8 cellular contexts compared by ENCODE assay signal in the genomic region with DNA sequence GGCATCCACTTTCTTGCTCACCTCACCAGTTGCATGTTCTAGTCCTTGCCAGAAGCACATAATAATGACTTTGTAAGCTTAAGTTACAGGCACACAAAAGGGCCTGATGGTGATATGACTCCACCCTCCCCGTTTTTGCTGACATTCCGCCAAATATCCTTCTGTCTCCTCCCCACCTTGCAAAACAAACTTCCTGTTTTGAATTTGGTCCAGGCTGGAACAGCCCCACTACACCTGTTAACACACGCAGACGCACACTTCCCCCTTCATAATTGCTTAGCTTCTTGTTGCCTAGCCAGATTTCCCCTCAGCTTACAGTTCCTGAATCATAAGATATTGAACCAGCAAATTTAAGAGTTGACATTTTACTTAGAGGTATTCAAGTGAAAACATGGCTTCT. TPM values are rescaled to one million over a fixed set of nuclear protein-coding genes. Genes with fewer than 3 reads are reported as not detected.
DNase-seq lines count a peak whose midpoint lies in the region; ATAC-seq and TF ChIP-seq lines count a peak whose summit lies in the region.

A gene with protein sequence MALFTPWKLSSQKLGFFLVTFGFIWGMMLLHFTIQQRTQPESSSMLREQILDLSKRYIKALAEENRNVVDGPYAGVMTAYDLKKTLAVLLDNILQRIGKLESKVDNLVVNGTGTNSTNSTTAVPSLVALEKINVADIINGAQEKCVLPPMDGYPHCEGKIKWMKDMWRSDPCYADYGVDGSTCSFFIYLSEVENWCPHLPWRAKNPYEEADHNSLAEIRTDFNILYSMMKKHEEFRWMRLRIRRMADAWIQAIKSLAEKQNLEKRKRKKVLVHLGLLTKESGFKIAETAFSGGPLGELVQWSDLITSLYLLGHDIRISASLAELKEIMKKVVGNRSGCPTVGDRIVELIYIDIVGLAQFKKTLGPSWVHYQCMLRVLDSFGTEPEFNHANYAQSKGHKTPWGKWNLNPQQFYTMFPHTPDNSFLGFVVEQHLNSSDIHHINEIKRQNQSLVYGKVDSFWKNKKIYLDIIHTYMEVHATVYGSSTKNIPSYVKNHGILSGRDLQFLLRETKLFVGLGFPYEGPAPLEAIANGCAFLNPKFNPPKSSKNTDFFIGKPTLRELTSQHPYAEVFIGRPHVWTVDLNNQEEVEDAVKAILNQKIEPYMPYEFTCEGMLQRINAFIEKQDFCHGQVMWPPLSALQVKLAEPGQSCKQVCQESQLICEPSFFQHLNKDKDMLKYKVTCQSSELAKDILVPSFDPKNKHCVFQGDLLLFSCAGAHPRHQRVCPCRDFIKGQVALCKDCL (plus strand): TSS at position 269 of the 400 bp plus-strand sequence. CDS start 332 bp downstream, outside the sequence.

- H3K36me3 Mint-ChIP-seq in dendritic cell treated with granulocyte-macrophage colony-stimulating factor and Interleukin-4, amounts not matched to agents 40 ng/mL and 50 ng/mL, for 4 days (ENCODE audit: low read depth) = peaks cover 46% of the 10 kb centered on the region
- peaks cover 6% of the 10 kb centered on the region for H3K36me3 Mint-ChIP-seq in neural progenitor cell

- H3K27ac Mint-ChIP-seq in dendritic cell treated with granulocyte-macrophage colony-stimulating factor and Interleukin-4, amounts not matched to agents 40 ng/mL and 50 ng/mL, for 4 days = peak within 1 kb of the TSS; percentile 2
- H3K27ac Mint-ChIP-seq in neural progenitor cell = no peak within 1 kb of the TSS

- H3K4me3 Mint-ChIP-seq in dendritic cell treated with granulocyte-macrophage colony-stimulating factor and Interleukin-4, amounts not matched to agents 40 ng/mL and 50 ng/mL, for 4 days = no peak within 1 kb of the TSS
- H3K4me3 Mint-ChIP-seq in neural progenitor cell = no peak within 1 kb of the TSS

- H3K27me3 ChIP-seq in neural progenitor cell (no peaks in the 10 kb centered on the region), brain microvascular endothelial cell (replicated peaks) (no peaks in the 10 kb centered on the region)

- H3K4me3 ChIP-seq in neural progenitor cell (no peak within 1 kb of the TSS), brain microvascular endothelial cell (ENCODE audit: low read depth, low read length) (no peak within 1 kb of the TSS)

- in situ Hi-C loops in brain microvascular endothelial cell (cut with HindIII; ENCODE audit: low pct_ligation_motif_present, low sequenced_read_pairs) = no loop called here

- ATAC-seq in GM21619 (IDR thresholded peaks at IDR 0.05; ENCODE audit: unreplicated experiment) (peak; percentile 13), GM18867 (IDR thresholded peaks at IDR 0.05; ENCODE audit: unreplicated experiment) (no peak)

- no peak for TF ChIP-seq CTCF in neural progenitor cell (IDR thresholded peaks at IDR 0.05)
- no peak for TF ChIP-seq CTCF in brain microvascular endothelial cell (IDR thresholded peaks at IDR 0.05; ENCODE audit: low read depth, low read length, missing control alignments)

- H3K79me2 ChIP-seq in neural progenitor cell (ENCODE audit: low read depth) = no peaks in the 10 kb centered on the region

- H3F3A ChIP-seq in neural progenitor cell (ENCODE audit: low read depth) = no peaks in the 10 kb centered on the region

- H3K4me2 ChIP-seq in neural progenitor cell = no peak within 1 kb of the TSS

- no peak within 1 kb of the TSS for H2AFZ ChIP-seq in neural progenitor cell (replicated peaks)

- H3K9me3 Mint-ChIP-seq in dendritic cell treated with granulocyte-macrophage colony-stimulating factor and Interleukin-4, amounts not matched to agents 40 ng/mL and 50 ng/mL, for 4 days = no peaks in the 10 kb centered on the region
- H3K9me3 Mint-ChIP-seq in neural progenitor cell = no peaks in the 10 kb centered on the region

- H3K36me3 ChIP-seq in neural progenitor cell (no peaks in the 10 kb centered on the region), brain microvascular endothelial cell (replicated peaks) (no peaks in the 10 kb centered on the region)

- H3K4me1 ChIP-seq in neural progenitor cell = peaks cover 6% of the 10 kb centered on the region

- H3K27ac ChIP-seq in neural progenitor cell (no peak within 1 kb of the TSS), brain microvascular endothelial cell (no peak within 1 kb of the TSS)

- H3K9ac ChIP-seq in neural progenitor cell = no peak within 1 kb of the TSS

- no peaks in the 10 kb centered on the region for H3K9me3 ChIP-seq in neural progenitor cell (ENCODE audit: low read depth)

- peaks cover 61% of the 10 kb centered on the region for H3K4me1 Mint-ChIP-seq in dendritic cell treated with granulocyte-macrophage colony-stimulating factor and Interleukin-4, amounts not matched to agents 40 ng/mL and 50 ng/mL, for 4 days (ENCODE audit: low read depth)
- H3K4me1 Mint-ChIP-seq in neural progenitor cell = peaks cover 2% of the 10 kb centered on the region

- intact Hi-C loops in dendritic cell treated with granulocyte-macrophage colony-stimulating factor and Interleukin-4, amounts not matched to agents 40 ng/mL and 50 ng/mL, for 4 days (cut with micrococcal nuclease) = no loop called here

- DNase-seq in DMS153 treated with DMSO at 0.1 percent for 48 hours (lab: John Stamatoyannopoulos, UW; ENCODE audit: unreplicated experiment) = peak; percentile 69
- peak; percentile 34 for DNase-seq in NCI-H2081 treated with DMSO at 0.1 percent for 48 hours (lab: John Stamatoyannopoulos, UW)
- DNase-seq in neural progenitor cell (ENCODE audit: low spot score) = no peak
- no peak for DNase-seq in brain microvascular endothelial cell
- no peak for DNase-seq in AML-193 (lab: John Stamatoyannopoulos, UW)

- H4K20me1 ChIP-seq in neural progenitor cell (ENCODE audit: low read depth) = peaks cover 10% of the 10 kb centered on the region

- H3K27me3 Mint-ChIP-seq in dendritic cell treated with granulocyte-macrophage colony-stimulating factor and Interleukin-4, amounts not matched to agents 40 ng/mL and 50 ng/mL, for 4 days = no peaks in the 10 kb centered on the region
- peaks cover under 1% of the 10 kb centered on the region for H3K27me3 Mint-ChIP-seq in neural progenitor cell (ENCODE audit: insufficient read depth, low read depth)

RNA-seq across cellular contexts. Expression of the gene that starts here (rescaled TPM):
- 21.2 and 28.8 TPM in 2 replicates for total RNA-seq in neural progenitor cell (ENCODE audit: low replicate concordance)

Comparison
In these comparisons a context has a peak if more than half of its experiments do, and no peak if none do; other contexts are left out.
1. DNase-seq: peak in DMS153 treated with DMSO at 0.1 percent for 48 hours (single experiment) and NCI-H2081 treated with DMSO at 0.1 percent for 48 hours (single experiment); none in neural progenitor cell (single experiment), brain microvascular endothelial cell (single experiment) and AML-193 (0 of 2).